ENCODE assay signal across 8 cellular contexts in the genomic region with DNA sequence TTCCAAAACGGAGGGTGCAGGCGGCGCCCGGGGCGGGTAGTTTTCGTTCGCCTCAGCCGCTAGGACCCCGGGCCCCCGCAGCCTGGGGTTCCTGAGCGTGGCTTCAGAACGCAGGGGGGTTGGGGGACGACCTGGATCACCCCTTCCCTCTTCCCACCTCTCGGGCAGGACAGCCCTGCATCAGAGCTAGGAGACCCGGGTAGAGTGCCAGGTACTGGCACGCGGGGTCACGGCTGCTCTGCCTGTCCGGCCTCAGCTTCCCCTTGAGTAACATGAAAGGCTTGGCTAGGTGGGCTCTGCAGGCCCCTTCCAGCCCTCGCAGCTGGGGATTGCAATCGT. TPM values are rescaled to one million over a fixed set of nuclear protein-coding genes. Genes with fewer than 3 reads are reported as not detected.
DNase-seq lines count a peak whose midpoint lies in the region; ATAC-seq and TF ChIP-seq lines count a peak whose summit lies in the region.

No MANE protein-coding gene starts in this region.

- H3K27ac ChIP-seq in WERI-Rb-1 (peak overlapping the region; percentile 62), skeletal muscle tissue (ENCODE audit: low read depth, low read length) (peak overlapping the region; percentile 64)

- TF ChIP-seq CTCF in WERI-Rb-1 (IDR thresholded peaks at IDR 0.05; ENCODE audit: low read depth, low read length): no peak

- peak overlapping the region; percentile 97 for H3K4me3 ChIP-seq in HAP-1
- peak overlapping the region; percentile 80 for H3K4me3 ChIP-seq in WERI-Rb-1 (ENCODE audit: low read depth, low read length)
- H3K4me3 ChIP-seq in skeletal muscle tissue (ENCODE audit: low read length in 3 of 3): peak overlapping the region; percentile 87 to 98 (median 97)

- H3K4me1 ChIP-seq in HAP-1: peaks cover 14% of the 10 kb centered on the region; the same call in 1 of the 2 replicates
- peaks cover 15 to 29% (median 21%) of the 10 kb centered on the region in 3 donors for H3K4me1 ChIP-seq in skeletal muscle tissue (ENCODE audit: control insufficient read depth in 3 of 3, insufficient read depth in 3 of 3, low read length in 3 of 3)

- in situ Hi-C loops in HAP-1 (cut with MboI; ENCODE audit: low sequenced_read_pairs): no loop called here

- intact Hi-C loops in left ventricle myocardium superior (cut with micrococcal nuclease): no loop called here

- DNase-seq in HAP-1 (ENCODE audit: low spot score in 2 of 2) (no peak), WERI-Rb-1 (no peak), left ventricle myocardium superior (no peak), cerebellum (ENCODE audit: low spot score) (no peak), NCI-H2171 (lab: John Stamatoyannopoulos, UW) (no peak), middle frontal gyrus (ENCODE audit: extremely low spot score, low spot score) (no peak), EL (no peak)

- ATAC-seq in left ventricle myocardium superior: peak; percentile 3

- H3K36me3 ChIP-seq in HAP-1 (replicated peaks) (no peaks in the 10 kb centered on the region), WERI-Rb-1 (no peaks in the 10 kb centered on the region; the same call in 1 of the 2 replicates), skeletal muscle tissue (ENCODE audit: control insufficient read depth in 3 of 3, insufficient read depth in 3 of 3, low read length in 3 of 3) (peaks cover 0 to 6% (median 2%) of the 10 kb centered on the region in 3 donors)

- H3K9ac ChIP-seq in skeletal muscle tissue (ENCODE audit: low read depth in 1 of 3, low read length in 3 of 3): peak overlapping the region; percentile 84 to 91 (median 86)

- H3K27me3 ChIP-seq in HAP-1 (ENCODE audit: low read depth) (no peaks in the 10 kb centered on the region), WERI-Rb-1 (ENCODE audit: insufficient read depth, low read depth, severe bottlenecking) (no peaks in the 10 kb centered on the region), skeletal muscle tissue (ENCODE audit: control insufficient read depth in 3 of 3, insufficient read depth in 3 of 3, low read length in 3 of 3) (no peaks in the 10 kb centered on the region)

- H3K9me3 ChIP-seq in HAP-1 (no peaks in the 10 kb centered on the region), WERI-Rb-1 (ENCODE audit: severe bottlenecking) (no peaks in the 10 kb centered on the region), skeletal muscle tissue (ENCODE audit: control insufficient read depth in 3 of 3, low read length in 3 of 3) (no peaks in the 10 kb centered on the region)

RNA-seq across cellular contexts. Expression of gene DFFB, which starts 0.5 kb away (rescaled TPM):
- total RNA-seq in left ventricle myocardium superior (3.7 TPM), skeletal muscle tissue (2.1 TPM), cerebellum (7.2 TPM)

RNA-seq across cellular contexts. Expression of gene CEP104, which starts 0.7 kb away (rescaled TPM):
- 35.2 TPM for total RNA-seq in left ventricle myocardium superior
- 26.1 TPM for total RNA-seq in skeletal muscle tissue
- total RNA-seq in cerebellum: 31.0 TPM

RNA-seq across cellular contexts. Expression of gene C1orf174, which starts 42.3 kb away (rescaled TPM):
- total RNA-seq in left ventricle myocardium superior (14.4 TPM), skeletal muscle tissue (20.9 TPM), cerebellum (16.1 TPM)
